ENCODE assay signal across 9 cellular contexts in the genomic region with DNA sequence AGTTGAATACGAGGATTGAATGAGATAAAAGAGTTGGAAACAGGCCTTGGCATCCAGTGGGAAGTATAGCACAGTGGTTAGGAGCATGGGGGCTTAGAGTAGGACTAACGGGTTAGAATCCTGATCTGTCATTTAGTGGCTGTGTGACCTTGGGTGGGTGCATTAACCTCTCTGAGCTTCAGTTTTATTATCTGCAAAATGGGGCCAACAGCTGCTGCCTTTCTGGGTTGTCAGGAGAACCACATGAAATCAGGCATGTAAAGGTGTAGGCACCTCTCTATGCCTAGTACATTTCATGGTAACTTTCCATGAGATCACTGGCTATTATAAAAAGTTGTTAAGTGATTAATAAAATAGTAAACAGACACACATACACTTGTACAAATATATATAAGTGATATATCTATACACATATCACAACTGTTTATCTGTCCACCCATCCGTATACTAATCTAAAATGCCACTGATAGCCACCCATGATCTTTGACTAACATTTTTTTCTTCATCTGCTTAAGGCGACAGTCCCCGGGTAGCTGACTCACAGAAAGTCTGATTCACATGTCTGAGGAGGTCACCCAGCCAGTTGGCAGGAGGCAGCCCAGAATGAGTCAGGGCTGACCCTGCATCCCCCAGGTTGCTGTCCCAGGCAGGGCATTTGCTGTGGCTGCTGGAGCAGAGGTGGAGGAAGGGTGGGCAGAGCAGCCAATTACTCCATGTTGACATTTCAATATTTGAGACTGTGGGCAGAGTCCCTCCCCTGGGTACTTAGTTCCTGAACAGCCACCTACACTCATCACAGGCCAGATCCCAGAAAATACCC.
DNase-seq lines count a peak whose midpoint lies in the region; ATAC-seq and TF ChIP-seq lines count a peak whose summit lies in the region.
"Had no signal": no experiment of that assay in that cellular context is flagged by ENCODE, and none has a peak within 500 bp of the region (broad histone marks: within the 10 kb centered on the region; RNA-seq: fewer than 3 reads in every experiment).

No MANE protein-coding gene starts in this region.

- H3K27me3 ChIP-seq in SJSA1 (replicated peaks) (no peaks in the 10 kb centered on the region), kidney epithelial cell (ENCODE audit: control insufficient read depth, insufficient read depth, low read length) (no peaks in the 10 kb centered on the region), stomach (no peaks in the 10 kb centered on the region)

- no peaks in the 10 kb centered on the region for H3K9me3 ChIP-seq in SJSA1 (replicated peaks)
- H3K9me3 ChIP-seq in stomach, result peaks cover 0 to 3% (median 0%) of the 10 kb centered on the region in 4 donors

- 46 to 52% (median 48%) methylated on average over 5 of the region's 5 CpGs for WGBS in stomach, 5 donors

- H3K4me3 ChIP-seq in SJSA1, result no peak overlapping the region
- H3K4me3 ChIP-seq in kidney epithelial cell (ENCODE audit: low read depth, low read length), result no peak overlapping the region
- no peak overlapping the region for H3K4me3 ChIP-seq in stomach

- ATAC-seq in GM18519 (IDR thresholded peaks at IDR 0.05; ENCODE audit: low FRiP score, unreplicated experiment) (no peak), GM21619 (IDR thresholded peaks at IDR 0.05; ENCODE audit: unreplicated experiment) (no peak), GM21786 (IDR thresholded peaks at IDR 0.05; ENCODE audit: unreplicated experiment) (no peak)

- TF ChIP-seq CTCF in kidney epithelial cell (IDR thresholded peaks at IDR 0.05; ENCODE audit: insufficient read depth, low read length, poor library complexity, severe bottlenecking) (no peak), stomach (IDR thresholded peaks at IDR 0.05) (no peak)

- peak overlapping the region; percentile 42 for H3K27ac ChIP-seq in SJSA1
- peak overlapping the region in 1 of 5 donors; percentile 48 for H3K27ac ChIP-seq in stomach

- no peak for TF ChIP-seq EP300 in stomach (IDR thresholded peaks at IDR 0.05)

- H3K36me3 ChIP-seq in SJSA1 (no peaks in the 10 kb centered on the region), kidney epithelial cell (ENCODE audit: control insufficient read depth, insufficient read depth, low read length) (no peaks in the 10 kb centered on the region), stomach (no peaks in the 10 kb centered on the region)

- no peak for TF ChIP-seq POLR2A in stomach (IDR thresholded peaks at IDR 0.05)

- H3K4me1 ChIP-seq in SJSA1 (replicated peaks), result peaks cover 24% of the 10 kb centered on the region
- H3K4me1 ChIP-seq in stomach, result peaks cover 0 to 11% (median 0%) of the 10 kb centered on the region in 4 donors

- intact Hi-C loops in stomach (cut with DNase I; ENCODE audit: low total_unique reads), result no loop called here

- DNase-seq in GOT3 (lab: John Stamatoyannopoulos, UW) (peak; percentile 44), SJSA1 (ENCODE audit: low read depth in 1 of 2, low spot score in 2 of 2) (peak; percentile 75 to 81), kidney epithelial cell (ENCODE audit: low read depth) (peak; percentile 90), stomach (peak; percentile 49)
- DNase-seq: activated CD4-positive, alpha-beta T cell treated with anti-CD3 and anti-CD28 coated beads, Interleukin-2, amount 10 ng/mL, durations not matched to agents 24 days and 14 days; MM.1S had no signal
